Comparison of ENCODE assay signal across 8 cellular contexts in genomic region chr2:19901458-19902271, GRCh38.
DNase-seq lines count a peak whose midpoint lies in the region; ATAC-seq and TF ChIP-seq lines count a peak whose summit lies in the region.

TSS of gene TTC32 (minus strand) at chr2:19901983. CDS start at chr2:19901854, 129 bp downstream.

- DNase-seq in AG10803 (ENCODE audit: low read depth) (peak; percentile 94), NCI-H345 treated with DMSO at 0.1 percent for 48 hours (lab: John Stamatoyannopoulos, UW; ENCODE audit: unreplicated experiment) (peak; percentile 95), caudate nucleus (lab: John Stamatoyannopoulos, UW) (peak; percentile 62 to 98 (median 92)), iris pigment epithelial cell (ENCODE audit: low read depth) (peak; percentile 94)
- DNase-seq in activated CD4-positive, CD25-positive, alpha-beta regulatory T cell (lab: John Stamatoyannopoulos, UW) = peak; percentile 83 to 86 (median 85)
- peak; percentile 82 to 85 for DNase-seq in stimulated activated CD4-positive, alpha-beta T cell treated with anti-CD3 and anti-CD28 coated beads, Interleukin-12 subunit alpha, Interleukin-12 subunit beta, amount 100 ng/mL, for 24 hours (ENCODE audit: low read depth in 2 of 2)

- ATAC-seq in GM19035 (IDR thresholded peaks at IDR 0.05; ENCODE audit: unreplicated experiment) (peak; percentile 84), HG03342 (IDR thresholded peaks at IDR 0.05; ENCODE audit: unreplicated experiment) (peak; percentile 86)

- peak within 1 kb of the TSS; percentile 98 for H3K27ac ChIP-seq in caudate nucleus (ENCODE audit: low read depth, low read length)

- no peak for TF ChIP-seq CTCF in AG10803 (conservative IDR thresholded peaks at IDR 0.05; ENCODE audit: low read length)

- H3K4me3 ChIP-seq in AG10803 (ENCODE audit: low read length) = peak within 1 kb of the TSS; percentile 89

Comparison
In these comparisons a context has a peak if more than half of its experiments do, and no peak if none do; other contexts are left out.
1. Peak in every context shown above with its lines: DNase-seq, ATAC-seq, H3K4me3 ChIP-seq and H3K27ac ChIP-seq.